ENCODE assay signal across 8 cellular contexts in the genomic region with DNA sequence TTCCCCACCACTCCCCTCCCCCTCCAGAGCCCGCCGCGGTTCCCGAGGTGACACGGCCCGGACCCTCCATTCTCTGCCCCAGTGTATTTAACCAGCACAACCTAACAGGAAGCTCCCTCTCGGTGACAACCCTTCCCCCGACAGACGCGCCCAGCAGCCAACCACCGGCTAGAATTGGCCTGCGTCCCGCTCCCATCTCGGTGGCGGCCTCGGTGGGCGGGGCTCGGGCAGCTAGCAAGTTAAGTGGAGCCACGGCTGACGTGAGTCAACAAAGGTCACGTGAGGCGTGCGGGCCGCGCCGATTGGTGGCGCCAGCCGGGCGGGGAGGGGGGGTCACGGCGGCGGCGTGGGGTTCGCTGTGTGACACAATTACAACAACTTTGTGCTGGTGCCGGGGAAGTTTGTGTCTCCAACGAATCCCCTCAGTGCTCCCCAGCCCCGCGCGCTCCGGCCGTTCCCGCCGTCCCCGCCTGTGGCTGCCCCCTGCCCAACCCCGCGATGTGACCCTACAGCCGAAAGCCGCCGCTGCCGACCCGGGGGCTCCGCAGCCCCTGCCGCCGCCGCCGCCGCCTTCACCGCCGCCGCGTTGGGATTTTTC. TPM values are rescaled to one million over a fixed set of nuclear protein-coding genes. Genes with fewer than 3 reads are reported as not detected.
DNase-seq lines count a peak whose midpoint lies in the region; ATAC-seq, FAIRE-seq and TF ChIP-seq lines count a peak whose summit lies in the region.

Gene KDM6A, plus strand, starts transcription at position 372 of the 598 bp plus-strand sequence. CDS start 364 bp downstream, outside the sequence.

- H3K4me2 ChIP-seq in OCI-LY7 (ENCODE audit: low read length) = peak within 1 kb of the TSS; percentile 87

- POLR2A ChIA-PET in OCI-LY7 (lab: Charles Lee) = interaction anchor here (0.6 to 1.0 kb wide), 9 partner anchors 14 to 1971 kb away, joined by 3 to 6 read pairs (median 4); no protein-coding TSS in a partner anchor

- H3K9me2 ChIP-seq in OCI-LY7 (ENCODE audit: insufficient read depth, low read length) = no peaks in the 10 kb centered on the region

- no TSS peak for BruUV-seq in OCI-LY7 (replicated peaks; lab: Mats Ljungman, UMichigan)

- peaks cover 52% of the 10 kb centered on the region for H3K79me2 ChIP-seq in OCI-LY7 (ENCODE audit: insufficient read depth, low read depth, low read length)

- H3K4me1 ChIP-seq in OCI-LY7 (ENCODE audit: insufficient read depth, low read length, poor library complexity, severe bottlenecking) (peaks cover 5% of the 10 kb centered on the region), mononuclear cell (ENCODE audit: insufficient read depth, low read length) (peaks cover 9% of the 10 kb centered on the region)

- CTCF ChIA-PET in OCI-LY7 (lab: Charles Lee; ENCODE audit: unreplicated experiment) = interaction anchor here (0.6 to 0.7 kb wide), 2 partner anchors 93 to 340 kb away, joined by 3 read pairs; no protein-coding TSS in a partner anchor

- H3K36me3 ChIP-seq in OCI-LY7 (ENCODE audit: insufficient read depth, low read length) = peaks cover 7% of the 10 kb centered on the region

- DNase-seq in D721Med (ENCODE audit: insufficient read length, low spot score) (peak; percentile 64), HuH-7.5 (ENCODE audit: low spot score) (peak; percentile 78), OCI-LY7 (ENCODE audit: low spot score) (peak; percentile 94), activated T-cell treated with anti-CD3 and anti-CD28 coated beads for 4 hours (peak; percentile 89), epithelial cell of esophagus (ENCODE audit: low read depth) (peak; percentile 95)
- DNase-seq in stimulated activated CD8-positive, alpha-beta memory T cell treated with anti-CD3 and anti-CD28 coated beads, Interleukin-4, amount 100 ng/mL, for 1 hour (ENCODE audit: low read depth in 2 of 2, low spot score in 1 of 2) = peak; percentile 91 to 99

- no peaks in the 10 kb centered on the region for H3K9me3 ChIP-seq in OCI-LY7 (ENCODE audit: low read length)
- H3K9me3 ChIP-seq in mononuclear cell (ENCODE audit: low read depth, low read length) = no peaks in the 10 kb centered on the region

- TF ChIP-seq CTCF in D721Med (IDR thresholded peaks at IDR 0.05; ENCODE audit: insufficient read depth, missing control alignments) (no peak), OCI-LY7 (conservative IDR thresholded peaks at IDR 0.05; ENCODE audit: low read length) (no peak), epithelial cell of esophagus (IDR thresholded peaks at IDR 0.05; ENCODE audit: insufficient read depth, low read depth, low read length, missing control alignments) (no peak)

- H3K27me3 ChIP-seq in mononuclear cell (ENCODE audit: insufficient read depth, low read length) = no peaks in the 10 kb centered on the region

- no peak for FAIRE-seq in D721Med (lab: Jason Lieb, UNC)

- peak within 1 kb of the TSS; percentile 87 for H3K4me3 ChIP-seq in OCI-LY7 (ENCODE audit: low read depth, low read length, poor library complexity, severe bottlenecking)
- H3K4me3 ChIP-seq in epithelial cell of esophagus (ENCODE audit: low read length) = peak within 1 kb of the TSS; percentile 70
- peak within 1 kb of the TSS; percentile 82 for H3K4me3 ChIP-seq in mononuclear cell (ENCODE audit: low read length)

- intact Hi-C loops in OCI-LY7 (cut with micrococcal nuclease; ENCODE audit: unreplicated experiment) = loop anchor here (2.0 to 5.0 kb wide), 3 partner anchors 34 to 330 kb away; partner anchors contain the start of gene FUNDC1

- peak; percentile 92 for ATAC-seq in GM21526 (IDR thresholded peaks at IDR 0.05; ENCODE audit: low FRiP score, unreplicated experiment)

- peaks cover 7% of the 10 kb centered on the region; the same call in 1 of the 2 replicates for H4K20me1 ChIP-seq in OCI-LY7 (ENCODE audit: insufficient read depth, low read length)

- H3K27ac ChIP-seq in OCI-LY7 (ENCODE audit: low read depth, low read length, poor library complexity, severe bottlenecking) = peak within 1 kb of the TSS; percentile 87

- peak within 1 kb of the TSS; percentile 67 for H2AFZ ChIP-seq in OCI-LY7 (ENCODE audit: low read length)

RNA-seq across cellular contexts. Expression of gene KDM6A, which starts in this region (rescaled TPM):
- 18.8 and 20.5 TPM in 2 replicates for total RNA-seq in OCI-LY7 (2014; rRNA removed; shearing (Covaris generic))
- total RNA-seq in OCI-LY7 (2022) (23.4 and 29.5 TPM in 2 replicates), mononuclear cell (115 TPM)

Comparison
In these comparisons a context has a peak if more than half of its experiments do, and no peak if none do; other contexts are left out.
1. Peak in every context shown above with its lines: DNase-seq, ATAC-seq, H3K4me3 ChIP-seq and H3K27ac ChIP-seq.